Comparison of ENCODE assay signal across 1 cellular context in the genomic region with DNA sequence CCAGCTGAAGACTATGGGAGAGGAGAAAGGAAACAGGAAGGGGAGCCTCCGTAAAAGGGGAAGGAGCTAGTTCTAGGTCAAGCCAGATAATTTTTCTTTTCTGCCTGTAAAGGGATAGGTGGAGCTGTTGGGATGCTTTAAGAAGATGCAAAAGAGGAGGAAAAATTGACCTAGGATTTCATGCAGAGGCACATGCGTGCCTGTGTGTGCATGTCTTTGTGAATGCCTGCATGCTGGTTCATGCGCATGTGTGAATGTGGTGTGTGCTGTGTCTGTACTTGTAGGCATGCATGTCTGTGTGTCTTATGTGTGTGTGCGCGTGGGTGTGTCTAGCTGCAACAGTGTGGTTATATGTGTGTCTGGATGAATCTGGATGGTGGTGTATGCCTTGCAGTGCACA.
TF ChIP-seq lines count a peak whose summit lies in the region.

No MANE protein-coding gene starts in this region.

TF ChIP-seq in H1, 55 proteins besides CTCF, POLR2A, EP300 and RAD21:
- TF ChIP-seq RXRA (IDR thresholded peaks at IDR 0.05; ENCODE audit: insufficient read depth, low read depth, low read length), result no peak
- TF ChIP-seq EZH2 (IDR thresholded peaks at IDR 0.05; ENCODE audit: low read depth, low read length, severe bottlenecking), result no peak
- no peak for TF ChIP-seq TAF1 (IDR thresholded peaks at IDR 0.05; ENCODE audit: low read depth, low read length)
- TF ChIP-seq HDAC2 (IDR thresholded peaks at IDR 0.05; ENCODE audit: borderline replicate concordance in 1 of 2, low read depth in 2 of 2, low read length in 2 of 2), result no peak
- TF ChIP-seq, protein P1, sequence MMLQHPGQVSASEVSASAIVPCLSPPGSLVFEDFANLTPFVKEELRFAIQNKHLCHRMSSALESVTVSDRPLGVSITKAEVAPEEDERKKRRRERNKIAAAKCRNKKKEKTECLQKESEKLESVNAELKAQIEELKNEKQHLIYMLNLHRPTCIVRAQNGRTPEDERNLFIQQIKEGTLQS (IDR thresholded peaks at IDR 0.05; ENCODE audit: insufficient read depth, low read depth, low read length), result no peak
- no peak for TF ChIP-seq GABPA (IDR thresholded peaks at IDR 0.05; ENCODE audit: borderline replicate concordance, insufficient read depth, low read length)
- no peak for TF ChIP-seq TBP (IDR thresholded peaks at IDR 0.05; ENCODE audit: low read depth, low read length)
- TF ChIP-seq, protein P2, sequence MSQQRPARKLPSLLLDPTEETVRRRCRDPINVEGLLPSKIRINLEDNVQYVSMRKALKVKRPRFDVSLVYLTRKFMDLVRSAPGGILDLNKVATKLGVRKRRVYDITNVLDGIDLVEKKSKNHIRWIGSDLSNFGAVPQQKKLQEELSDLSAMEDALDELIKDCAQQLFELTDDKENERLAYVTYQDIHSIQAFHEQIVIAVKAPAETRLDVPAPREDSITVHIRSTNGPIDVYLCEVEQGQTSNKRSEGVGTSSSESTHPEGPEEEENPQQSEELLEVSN (IDR thresholded peaks at IDR 0.05), result no peak
- TF ChIP-seq, protein P3, sequence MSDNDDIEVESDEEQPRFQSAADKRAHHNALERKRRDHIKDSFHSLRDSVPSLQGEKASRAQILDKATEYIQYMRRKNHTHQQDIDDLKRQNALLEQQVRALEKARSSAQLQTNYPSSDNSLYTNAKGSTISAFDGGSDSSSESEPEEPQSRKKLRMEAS (IDR thresholded peaks at IDR 0.05), result no peak
- no peak for TF ChIP-seq SAP30 (IDR thresholded peaks at IDR 0.05; ENCODE audit: insufficient read depth, insufficient replicate concordance, low read length)
- TF ChIP-seq GTF2F1 (IDR thresholded peaks at IDR 0.05; ENCODE audit: borderline replicate concordance, low read depth, low read length), result no peak
- TF ChIP-seq CBX5 (IDR thresholded peaks at IDR 0.05; ENCODE audit: low read depth, low read length), result no peak
- TF ChIP-seq ASH2L (IDR thresholded peaks at IDR 0.05; ENCODE audit: low read length), result no peak
- TF ChIP-seq SP2 (IDR thresholded peaks at IDR 0.05; ENCODE audit: low read length), result no peak
- TF ChIP-seq POLR2AphosphoS5 (IDR thresholded peaks at IDR 0.05; ENCODE audit: low read depth, low read length), result no peak
- no peak for TF ChIP-seq MAFK (IDR thresholded peaks at IDR 0.05; ENCODE audit: low read depth, low read length)
